In the genomic region with DNA sequence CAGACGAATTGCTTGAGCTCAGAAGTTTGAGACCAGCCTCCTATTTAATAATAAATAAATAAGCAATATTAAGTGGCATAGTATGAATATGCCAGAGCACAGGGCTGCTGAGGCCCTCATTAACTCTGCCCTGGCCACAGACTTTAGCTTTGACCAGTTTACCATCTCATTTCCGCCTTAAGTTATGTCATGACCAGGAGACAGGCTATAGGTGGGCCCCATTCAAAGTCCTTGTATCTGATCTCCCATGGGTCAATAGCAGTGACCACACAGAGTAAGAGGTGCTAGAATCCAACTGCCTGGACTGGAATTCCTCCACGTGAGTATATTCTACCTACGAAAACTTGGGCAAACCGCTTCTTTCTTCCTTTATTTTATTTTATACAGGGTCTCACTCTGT, we compare ENCODE assay signal across 7 cellular contexts.
"Had no signal": no experiment of that assay in that cellular context is flagged by ENCODE, and none has a peak within 500 bp of the region (broad histone marks: within the 10 kb centered on the region; RNA-seq: fewer than 3 reads in every experiment).

No MANE protein-coding gene starts in this region.

- DNase-seq: GM23248, H9, HCEC 1CT had no signal

- H3K27ac ChIP-seq: GM23248, KMS-11 had no signal

- H3K9ac ChIP-seq: GM23248, KMS-11 had no signal

- FAIRE-seq: H1, H54, HTR-8/SVneo had no signal

- H2AFZ ChIP-seq: GM23248 had no signal

- H3K4me2 ChIP-seq: KMS-11 had no signal

- H3K4me3 ChIP-seq: GM23248 had no signal
